ENCODE assay signal across 30 cellular contexts in the genomic region with DNA sequence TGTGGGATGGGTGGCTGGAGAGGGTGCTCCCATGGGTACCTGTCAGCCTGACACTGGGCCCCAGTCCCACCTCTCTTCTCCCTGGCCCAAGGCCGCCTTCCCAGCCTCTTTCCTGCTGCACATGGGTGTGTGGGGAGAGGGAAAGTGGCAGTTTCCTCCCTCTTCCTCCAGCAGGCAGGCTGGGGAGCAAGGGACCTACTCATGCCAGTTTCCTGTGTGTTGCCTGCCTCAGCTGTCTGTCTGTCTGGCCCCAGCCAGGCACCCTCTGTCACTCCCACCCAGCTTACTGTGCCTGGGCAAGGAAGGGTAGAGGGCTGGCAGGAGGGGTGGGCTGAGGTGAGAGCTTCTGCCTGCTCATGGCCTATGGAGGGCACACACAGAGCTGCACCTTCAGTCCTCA.
"Had no signal": no experiment of that assay in that cellular context is flagged by ENCODE, and none has a peak within 500 bp of the region (broad histone marks: within the 10 kb centered on the region; RNA-seq: fewer than 3 reads in every experiment).

No MANE protein-coding gene starts in this region.

- H3K4me3 Mint-ChIP-seq: immature natural killer cell; naive thymus-derived CD4-positive, alpha-beta T cell; natural killer cell treated with Interleukin-12 subunit alpha and Interleukin-12 subunit beta and Interleukin-15 and Interleukin-18, amount 100 ng/mL, for 72 hours; stimulated activated effector memory CD8-positive, alpha-beta T cell treated with anti-CD3 and anti-CD28 coated beads, Interleukin-12 subunit alpha, Interleukin-12 subunit beta, amount 100 ng/mL, for 72 hours; stimulated activated naive CD8-positive, alpha-beta T cell treated with anti-CD3 and anti-CD28 coated beads, Interleukin-15, Interleukin-2, amounts not matched to agents 100 ng/mL and 50 ng/mL, for 24 hours had no signal

- H3K27ac Mint-ChIP-seq: immature natural killer cell; naive thymus-derived CD4-positive, alpha-beta T cell; natural killer cell treated with Interleukin-12 subunit alpha and Interleukin-12 subunit beta and Interleukin-15 and Interleukin-18, amount 100 ng/mL, for 72 hours; stimulated activated effector memory CD8-positive, alpha-beta T cell treated with anti-CD3 and anti-CD28 coated beads, Interleukin-12 subunit alpha, Interleukin-12 subunit beta, amount 100 ng/mL, for 72 hours; stimulated activated naive CD8-positive, alpha-beta T cell treated with anti-CD3 and anti-CD28 coated beads, Interleukin-15, Interleukin-2, amounts not matched to agents 100 ng/mL and 50 ng/mL, for 24 hours had no signal

- ATAC-seq: heart left ventricle; mucosa of descending colon; naive thymus-derived CD4-positive, alpha-beta T cell; natural killer cell treated with Interleukin-12 subunit alpha and Interleukin-12 subunit beta and Interleukin-15 and Interleukin-18, amount 100 ng/mL, for 72 hours; pancreas; right cardiac atrium; sciatic nerve; stimulated activated effector memory CD8-positive, alpha-beta T cell treated with anti-CD3 and anti-CD28 coated beads, Interleukin-12 subunit alpha, Interleukin-12 subunit beta, amount 100 ng/mL, for 72 hours; upper lobe of right lung had no signal

- H3K27me3 Mint-ChIP-seq: natural killer cell treated with Interleukin-12 subunit alpha and Interleukin-12 subunit beta and Interleukin-15 and Interleukin-18, amount 100 ng/mL, for 72 hours; stimulated activated naive CD8-positive, alpha-beta T cell treated with anti-CD3 and anti-CD28 coated beads, Interleukin-15, Interleukin-2, amounts not matched to agents 100 ng/mL and 50 ng/mL, for 24 hours had no signal

- H3K27ac ChIP-seq: heart left ventricle, left ventricle myocardium inferior, neutrophil, pancreas, prostate gland, skin epidermis, suprapubic skin, thoracic aorta, tibial artery, upper lobe of right lung had no signal

- H3K36me3 ChIP-seq: heart left ventricle, left ventricle myocardium inferior, neutrophil, pancreas, prostate gland, suprapubic skin, thoracic aorta, tibial artery, upper lobe of right lung had no signal

- H3K9me3 Mint-ChIP-seq: immature natural killer cell; naive thymus-derived CD4-positive, alpha-beta T cell; natural killer cell treated with Interleukin-12 subunit alpha and Interleukin-12 subunit beta and Interleukin-15 and Interleukin-18, amount 100 ng/mL, for 72 hours; stimulated activated effector memory CD8-positive, alpha-beta T cell treated with anti-CD3 and anti-CD28 coated beads, Interleukin-12 subunit alpha, Interleukin-12 subunit beta, amount 100 ng/mL, for 72 hours; stimulated activated naive CD8-positive, alpha-beta T cell treated with anti-CD3 and anti-CD28 coated beads, Interleukin-15, Interleukin-2, amounts not matched to agents 100 ng/mL and 50 ng/mL, for 24 hours had no signal

- H3K4me1 Mint-ChIP-seq: immature natural killer cell had no signal

- DNase-seq: hypothalamus; immature natural killer cell; kidney; left ventricle myocardium inferior; midbrain; mucosa of descending colon; naive thymus-derived CD4-positive, alpha-beta T cell; posterior cingulate gyrus; retina; stimulated activated CD4-positive, alpha-beta T cell treated with anti-CD3 and anti-CD28 coated beads, Interleukin-12 subunit alpha, Interleukin-12 subunit beta, amount 100 ng/mL, for 4 hours; stimulated activated CD4-positive, alpha-beta T cell treated with anti-CD3 and anti-CD28 coated beads, Interleukin-15, amount 100 ng/mL, for 24 hours; stimulated activated CD4-positive, alpha-beta T cell treated with anti-CD3 and anti-CD28 coated beads, Interleukin-2, amount 100 ng/mL, for 24 hours; stimulated activated CD4-positive, alpha-beta T cell treated with anti-CD3 and anti-CD28 coated beads, Interleukin-4, amount 100 ng/mL, for 24 hours; stimulated activated naive CD4-positive, alpha-beta T cell; tibial artery; trophoblast cell; upper lobe of right lung had no signal

- H3K36me3 Mint-ChIP-seq: immature natural killer cell; naive thymus-derived CD4-positive, alpha-beta T cell; natural killer cell treated with Interleukin-12 subunit alpha and Interleukin-12 subunit beta and Interleukin-15 and Interleukin-18, amount 100 ng/mL, for 72 hours; stimulated activated effector memory CD8-positive, alpha-beta T cell treated with anti-CD3 and anti-CD28 coated beads, Interleukin-12 subunit alpha, Interleukin-12 subunit beta, amount 100 ng/mL, for 72 hours had no signal

- H3K9me3 ChIP-seq: heart left ventricle, left ventricle myocardium inferior, mucosa of descending colon, neutrophil, pancreas, prostate gland, suprapubic skin, thoracic aorta, tibial artery, upper lobe of right lung had no signal

- H3K4me1 ChIP-seq: pancreas, prostate gland, suprapubic skin, tibial artery, upper lobe of right lung had no signal

- H3K4me3 ChIP-seq: heart left ventricle, left ventricle myocardium inferior, lung, mucosa of descending colon, pancreas, prostate gland, skin epidermis, suprapubic skin, thoracic aorta, tibial artery, upper lobe of right lung had no signal

- H3K27me3 ChIP-seq: pancreas, upper lobe of right lung had no signal
